In genomic region chr7:21261627-21262564, GRCh38 we compare ENCODE assay signal across 8 cellular contexts.
DNase-seq lines count a peak whose midpoint lies in the region; ATAC-seq and TF ChIP-seq lines count a peak whose summit lies in the region.

No MANE protein-coding gene starts in this region.

- no peak overlapping the region for H3K4me3 Mint-ChIP-seq in activated CD4-positive, alpha-beta memory T cell treated with anti-CD3 and anti-CD28 coated beads for 36 hours

- intact Hi-C loops in activated CD4-positive, alpha-beta memory T cell treated with anti-CD3 and anti-CD28 coated beads for 36 hours (cut with micrococcal nuclease) = loop anchor here (1.0 to 5.0 kb wide), 3 partner anchors 165 to 307 kb away; partner anchors contain the start of gene SP4

- no peaks in the 10 kb centered on the region for H3K36me3 Mint-ChIP-seq in activated CD4-positive, alpha-beta memory T cell treated with anti-CD3 and anti-CD28 coated beads for 36 hours

- peaks cover 8% of the 10 kb centered on the region for H3K4me1 Mint-ChIP-seq in activated CD4-positive, alpha-beta memory T cell treated with anti-CD3 and anti-CD28 coated beads for 36 hours (ENCODE audit: low read depth)

- peak; percentile 94 for ATAC-seq in GM18498 (IDR thresholded peaks at IDR 0.05; ENCODE audit: unreplicated experiment)
- ATAC-seq in HG03066 (IDR thresholded peaks at IDR 0.05; ENCODE audit: low read depth, unreplicated experiment) = peak; percentile 97
- ATAC-seq in esophagus mucosa = peak; percentile 37

- no peaks in the 10 kb centered on the region for H3K9me3 Mint-ChIP-seq in activated CD4-positive, alpha-beta memory T cell treated with anti-CD3 and anti-CD28 coated beads for 36 hours

- TF ChIP-seq CTCF in AG09309 (IDR thresholded peaks at IDR 0.05; ENCODE audit: control insufficient read depth, insufficient read depth, low read depth, low read length, missing control alignments) = peak; percentile 55

- POLR2A ChIA-PET in activated CD4-positive, alpha-beta memory T cell treated with anti-CD3 and anti-CD28 coated beads for 36 hours (lab: Charles Lee) = no interaction called here

- no peak for DNase-seq in AG09309 (ENCODE audit: low read depth)
- peak; percentile 34 for DNase-seq in NCI-H526 treated with DMSO at 0.1 percent for 48 hours (lab: John Stamatoyannopoulos, UW)
- DNase-seq in activated CD4-positive, alpha-beta memory T cell treated with anti-CD3 and anti-CD28 coated beads for 36 hours = peak; percentile 55
- DNase-seq in renal cortical epithelial cell (ENCODE audit: low read depth) = peak; percentile 15
- DNase-seq in cerebellar nuclear complex (lab: John Stamatoyannopoulos, UW) = no peak

- peaks cover 3% of the 10 kb centered on the region for H3K27me3 Mint-ChIP-seq in activated CD4-positive, alpha-beta memory T cell treated with anti-CD3 and anti-CD28 coated beads for 36 hours

- no peak overlapping the region for H3K27ac Mint-ChIP-seq in activated CD4-positive, alpha-beta memory T cell treated with anti-CD3 and anti-CD28 coated beads for 36 hours

- CTCF ChIA-PET in activated CD4-positive, alpha-beta memory T cell treated with anti-CD3 and anti-CD28 coated beads for 36 hours (lab: Charles Lee) = interaction anchor here (1.0 to 2.3 kb wide), 11 partner anchors 8 to 306 kb away, joined by 3 to 11 read pairs (median 4); no protein-coding TSS in a partner anchor

- no peak overlapping the region for H3K4me3 ChIP-seq in AG09309 (ENCODE audit: control insufficient read depth, low read depth, low read length)

Comparison
In these comparisons a context has a peak if more than half of its experiments do, and no peak if none do; other contexts are left out.
1. DNase-seq: peak in NCI-H526 treated with DMSO at 0.1 percent for 48 hours (single experiment), activated CD4-positive, alpha-beta memory T cell treated with anti-CD3 and anti-CD28 coated beads for 36 hours (single experiment) and renal cortical epithelial cell (single experiment); none in AG09309 (single experiment) and cerebellar nuclear complex (0 of 2).
2. ATAC-seq: peak in every context shown above with its lines; median percentile 97 in HG03066; 94 in GM18498; 37 in esophagus mucosa.